Comparison of ENCODE assay signal across 8 cellular contexts in genomic region chr11:46112961-46113617, GRCh38. TPM values are rescaled to one million over a fixed set of nuclear protein-coding genes. Genes with fewer than 3 reads are reported as not detected.
DNase-seq lines count a peak whose midpoint lies in the region; ATAC-seq and TF ChIP-seq lines count a peak whose summit lies in the region.

No MANE protein-coding gene starts in this region.

- no peaks in the 10 kb centered on the region for H3K9me3 Mint-ChIP-seq in CD4-positive, alpha-beta memory T cell

- intact Hi-C loops in CD4-positive, alpha-beta memory T cell (cut with micrococcal nuclease), result loop anchor here (10.0 kb wide), 1 partner anchor 268 kb away; the partner anchor contains the start of gene CRY2
- intact Hi-C loops in lower lobe of right lung (cut with DNase I) (no loop called here), vagina (cut with DNase I) (no loop called here)

- TF ChIP-seq POLR2A in vagina (IDR thresholded peaks at IDR 0.05), result no peak

- DNase-seq in CD4-positive, alpha-beta memory T cell, result peak; percentile 46 to 71 (median 67)
- DNase-seq in T47D (ENCODE audit: low read depth in 1 of 2, low spot score in 1 of 2), result peak; percentile 60 to 79
- no peak for DNase-seq in lower lobe of right lung
- DNase-seq in ureter (ENCODE audit: low spot score), result no peak
- DNase-seq in vagina (ENCODE audit: extremely low spot score in 2 of 2), result no peak

- peak overlapping the region; percentile 44 for H3K4me2 ChIP-seq in OCI-LY3 (ENCODE audit: low read length)

- peaks cover 34 to 51% (median 42%) of the 10 kb centered on the region in 4 donors for H3K4me1 Mint-ChIP-seq in CD4-positive, alpha-beta memory T cell

- no peaks in the 10 kb centered on the region for H3K36me3 Mint-ChIP-seq in CD4-positive, alpha-beta memory T cell

- peaks cover 56% of the 10 kb centered on the region for H3K4me1 ChIP-seq in CD4-positive, alpha-beta memory T cell (ENCODE audit: insufficient read depth, low read length)
- H3K4me1 ChIP-seq in OCI-LY3 (ENCODE audit: low read length) (peaks cover 39% of the 10 kb centered on the region), lower lobe of right lung (peaks cover 56% of the 10 kb centered on the region), vagina (peaks cover 47% of the 10 kb centered on the region)

- H3K27me3 Mint-ChIP-seq in CD4-positive, alpha-beta memory T cell, result no peaks in the 10 kb centered on the region

- no peaks in the 10 kb centered on the region for H3K9me3 ChIP-seq in CD4-positive, alpha-beta memory T cell (ENCODE audit: control insufficient read depth in 1 of 2, low read length in 2 of 2)
- no peaks in the 10 kb centered on the region for H3K9me3 ChIP-seq in OCI-LY3 (ENCODE audit: insufficient read depth, low read length)
- H3K9me3 ChIP-seq in lower lobe of right lung, result no peaks in the 10 kb centered on the region
- H3K9me3 ChIP-seq in vagina, result no peaks in the 10 kb centered on the region

- TF ChIP-seq CTCF in OCI-LY3 (IDR thresholded peaks at IDR 0.05; ENCODE audit: low read depth, low read length) (no peak), lower lobe of right lung (IDR thresholded peaks at IDR 0.05) (no peak), vagina (IDR thresholded peaks at IDR 0.05) (no peak)

- CTCF ChIA-PET in CD4-positive, alpha-beta memory T cell (lab: Charles Lee; ENCODE audit: partially characterized antibody), result interaction anchor here (1.5 kb wide), 1 partner anchor 125 kb away, joined by 3 read pairs; no protein-coding TSS in a partner anchor

- H3K27ac Mint-ChIP-seq in CD4-positive, alpha-beta memory T cell, result peak overlapping the region in 6 of 7 donors; percentile 68 to 96 (median 80)

- H2AFZ ChIP-seq in OCI-LY3 (ENCODE audit: low read depth, low read length), result no peak overlapping the region

- no peak overlapping the region for H3K27ac ChIP-seq in CD4-positive, alpha-beta memory T cell (ENCODE audit: low read depth, low read length)
- no peak overlapping the region for H3K27ac ChIP-seq in OCI-LY3 (ENCODE audit: low read length)
- H3K27ac ChIP-seq in lower lobe of right lung, result no peak overlapping the region
- H3K27ac ChIP-seq in vagina, result no peak overlapping the region

- H3K4me3 Mint-ChIP-seq in CD4-positive, alpha-beta memory T cell, result peak overlapping the region in 4 of 8 donors; percentile 26 to 82 (median 55)

- H3K79me2 ChIP-seq in OCI-LY3 (ENCODE audit: low read length), result peaks cover 72% of the 10 kb centered on the region

- no peak overlapping the region for H3K9ac ChIP-seq in OCI-LY3 (ENCODE audit: low read length)

- H3K4me3 ChIP-seq in CD4-positive, alpha-beta memory T cell (ENCODE audit: low read length in 2 of 2), result no peak overlapping the region
- H3K4me3 ChIP-seq in OCI-LY3 (ENCODE audit: low read length) (0 out of 2 replicates have a peak overlapping the region, but pooled peaks have one; percentile 13), lower lobe of right lung (no peak overlapping the region), vagina (no peak overlapping the region)

- no peaks in the 10 kb centered on the region for H3K27me3 ChIP-seq in CD4-positive, alpha-beta memory T cell (ENCODE audit: insufficient read depth, low read length)
- H3K27me3 ChIP-seq in OCI-LY3 (ENCODE audit: low read depth, low read length) (no peaks in the 10 kb centered on the region), lower lobe of right lung (ENCODE audit: low read depth) (no peaks in the 10 kb centered on the region), vagina (no peaks in the 10 kb centered on the region)

- peak; percentile 71 for ATAC-seq in GM18520 (IDR thresholded peaks at IDR 0.05; ENCODE audit: unreplicated experiment)
- ATAC-seq in HG03469 (IDR thresholded peaks at IDR 0.05; ENCODE audit: unreplicated experiment), result peak; percentile 46
- peak; percentile 86 to 95 for ATAC-seq in lower lobe of right lung

- in situ Hi-C loops in T47D (cut with HindIII; ENCODE audit: low pct_unique_long_range_greater_than_20kb, low sequenced_read_pairs), result no loop called here

- H3K36me3 ChIP-seq in CD4-positive, alpha-beta memory T cell (ENCODE audit: insufficient read depth, low read length), result no peaks in the 10 kb centered on the region
- H3K36me3 ChIP-seq in OCI-LY3 (replicated peaks; ENCODE audit: low read depth, low read length), result no peaks in the 10 kb centered on the region
- no peaks in the 10 kb centered on the region for H3K36me3 ChIP-seq in lower lobe of right lung
- H3K36me3 ChIP-seq in vagina, result no peaks in the 10 kb centered on the region

- POLR2A ChIA-PET in CD4-positive, alpha-beta memory T cell (lab: Charles Lee; ENCODE audit: partially characterized antibody), result interaction anchor here (1.5 kb wide), 1 partner anchor 125 kb away, joined by 3 read pairs; no protein-coding TSS in a partner anchor

- H4K20me1 ChIP-seq in OCI-LY3 (ENCODE audit: insufficient read depth, low read length), result peaks cover 37% of the 10 kb centered on the region

RNA-seq across cellular contexts. Expression of gene PHF21A, which starts 8.2 kb away (rescaled TPM):
- 10 to 100 TPM; 66.1 to 68.4 TPM for total RNA-seq in CD4-positive, alpha-beta memory T cell
- polyA plus RNA-seq in CD4-positive, alpha-beta memory T cell, result 10 to 100 TPM in 1 of 2 donors, 1 to 10 TPM in 1; 3.7 to 19.6 TPM
- 48.4 TPM for total RNA-seq in lower lobe of right lung
- total RNA-seq in ureter, result 51.1 TPM
- 66.8 TPM for total RNA-seq in vagina

Comparison
In these comparisons a context has a peak if more than half of its experiments do, and no peak if none do; other contexts are left out.
1. DNase-seq: peak in CD4-positive, alpha-beta memory T cell (5 of 5) and T47D (2 of 2); none in lower lobe of right lung (single experiment), ureter (single experiment) and vagina (0 of 2).
2. Peak in every context shown above with its lines, with median percentiles within 50 percentile points of each other: ATAC-seq.